In the genomic region with DNA sequence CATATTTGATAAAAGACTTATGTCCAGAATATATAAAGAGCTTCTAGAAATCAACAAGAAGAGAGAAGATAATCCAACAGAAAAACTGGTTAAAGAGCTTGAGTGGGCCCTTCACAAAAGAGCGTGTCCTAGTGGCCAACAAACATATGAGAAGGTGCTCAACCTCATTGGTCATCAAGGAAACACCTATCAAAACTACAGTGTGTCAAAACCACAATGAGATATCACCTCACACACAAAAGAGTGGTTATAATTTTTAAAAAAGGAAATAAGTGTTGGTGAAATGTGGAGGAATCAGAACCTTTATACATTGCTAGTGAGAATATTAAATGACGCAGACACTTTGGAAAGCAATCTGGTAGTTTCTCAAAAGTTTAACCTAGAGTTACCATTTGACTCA, we compare ENCODE assay signal across 27 cellular contexts.
"Had no signal": no experiment of that assay in that cellular context is flagged by ENCODE, and none has a peak within 500 bp of the region (broad histone marks: within the 10 kb centered on the region; RNA-seq: fewer than 3 reads in every experiment).

No MANE protein-coding gene starts in this region.

- H3K4me3 Mint-ChIP-seq: mesothelial cell of epicardium; naive B cell; nephron; neural crest cell; stimulated activated naive B cell treated with anti-CD40 and anti-IgM and Interleukin-4, amounts not matched to agents 10 μg/mL and 1 μg/mL and 100 μg/mL, for 72 hours had no signal

- H3K27me3 ChIP-seq: stomach, testis, thyroid gland, transverse colon, upper lobe of left lung, vagina had no signal

- H3K36me3 Mint-ChIP-seq: naive B cell had no signal

- ATAC-seq: right cardiac atrium; sciatic nerve; stimulated activated naive B cell treated with anti-CD40 and anti-IgM and Interleukin-4, amounts not matched to agents 10 μg/mL and 1 μg/mL and 100 μg/mL, for 72 hours; stimulated activated naive CD8-positive, alpha-beta T cell treated with anti-CD3 and anti-CD28 coated beads, Interleukin-15, Interleukin-2, amounts not matched to agents 100 U/mL and 50 U/mL, for 24 hours had no signal

- H3K4me3 ChIP-seq: left ventricle myocardium inferior, lung, prostate gland, skin epidermis, stomach, testis, thyroid gland, transverse colon, upper lobe of left lung, vagina had no signal

- H3K9me3 ChIP-seq: left ventricle myocardium inferior, prostate gland, stomach, testis, thyroid gland, transverse colon, upper lobe of left lung, vagina had no signal

- H3K27ac ChIP-seq: left ventricle myocardium inferior, prostate gland, skin epidermis, stomach, testis, thyroid gland, transverse colon, upper lobe of left lung, vagina had no signal

- H3K9me3 Mint-ChIP-seq: neural crest cell had no signal

- H3K4me1 Mint-ChIP-seq: neural crest cell had no signal

- H3K27me3 Mint-ChIP-seq: naive B cell; stimulated activated naive B cell treated with anti-CD40 and anti-IgM and Interleukin-4, amounts not matched to agents 10 μg/mL and 1 μg/mL and 100 μg/mL, for 72 hours had no signal

- DNase-seq: hypothalamus; islet precursor cell; left ventricle myocardium inferior; mesendoderm; naive B cell; nucleus accumbens; retina; right cardiac atrium; stimulated activated CD4-positive, alpha-beta T cell treated with anti-CD3 and anti-CD28 coated beads, Interleukin-12 subunit alpha, Interleukin-12 subunit beta, amount 100 ng/mL, for 4 hours; stimulated activated CD4-positive, alpha-beta T cell treated with anti-CD3 and anti-CD28 coated beads, Interleukin-15, amount 100 ng/mL, for 24 hours; stimulated activated CD4-positive, alpha-beta T cell treated with anti-CD3 and anti-CD28 coated beads, Interleukin-2, amount 100 ng/mL, for 24 hours; stimulated activated CD4-positive, alpha-beta T cell treated with anti-CD3 and anti-CD28 coated beads, Interleukin-4, amount 100 ng/mL, for 1 hour; stimulated activated naive B cell treated with anti-CD40 and anti-IgM and Interleukin-4, amounts not matched to agents 10 μg/mL and 1 μg/mL and 100 μg/mL, for 72 hours; stimulated activated naive CD8-positive, alpha-beta T cell treated with anti-CD3 and anti-CD28 coated beads, Interleukin-15, Interleukin-2, amounts not matched to agents 100 U/mL and 50 U/mL, for 24 hours; stomach; testis; thyroid gland had no signal

- H3K36me3 ChIP-seq: left ventricle myocardium inferior, prostate gland, stomach, thyroid gland, transverse colon, upper lobe of left lung, vagina had no signal

- H3K27ac Mint-ChIP-seq: mesothelial cell of epicardium; nephron; stimulated activated naive B cell treated with anti-CD40 and anti-IgM and Interleukin-4, amounts not matched to agents 10 μg/mL and 1 μg/mL and 100 μg/mL, for 72 hours had no signal

- H3K4me1 ChIP-seq: testis had no signal
